Comparison of ENCODE assay signal across 1 cellular context in the genomic region with DNA sequence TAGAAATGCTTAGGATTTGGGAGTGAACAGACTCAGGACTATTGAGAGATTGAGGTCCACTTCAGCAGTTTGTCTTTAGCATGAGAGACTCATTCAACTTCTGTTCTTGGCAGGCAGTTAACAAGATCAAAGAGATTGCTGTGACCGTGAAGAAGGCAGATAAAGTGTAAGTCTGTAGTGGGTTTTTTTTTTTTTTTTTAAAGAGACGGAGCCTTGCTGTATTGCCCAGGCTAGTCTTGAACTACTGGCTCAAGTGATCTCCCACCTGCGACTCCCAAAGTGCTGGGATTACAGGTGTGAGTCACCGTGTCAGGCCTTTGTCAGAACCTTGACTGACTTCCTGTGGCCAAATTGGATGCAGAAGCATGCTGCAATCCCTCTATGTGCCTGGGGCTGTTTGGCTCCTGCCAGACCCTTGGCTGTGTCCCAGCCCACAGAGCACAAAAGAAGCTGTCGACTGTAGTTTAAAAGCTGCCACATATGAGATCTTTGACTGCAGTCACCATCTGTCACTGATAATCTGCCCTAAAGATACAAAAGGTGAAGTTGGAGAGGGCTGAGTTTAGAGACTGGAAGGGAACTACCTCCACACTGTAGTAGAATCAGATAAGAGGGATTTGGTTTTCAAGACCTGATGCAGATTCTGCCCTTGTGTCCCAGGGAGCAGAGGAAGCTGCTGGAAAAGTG.
TF ChIP-seq lines count a peak whose summit lies in the region.

No MANE protein-coding gene starts in this region.

TF ChIP-seq in SK-N-SH treated with all-trans-retinoic acid at 6 μM for 48 hours, 23 proteins besides CTCF, POLR2A, EP300 and RAD21:
- TF ChIP-seq, protein P1, sequence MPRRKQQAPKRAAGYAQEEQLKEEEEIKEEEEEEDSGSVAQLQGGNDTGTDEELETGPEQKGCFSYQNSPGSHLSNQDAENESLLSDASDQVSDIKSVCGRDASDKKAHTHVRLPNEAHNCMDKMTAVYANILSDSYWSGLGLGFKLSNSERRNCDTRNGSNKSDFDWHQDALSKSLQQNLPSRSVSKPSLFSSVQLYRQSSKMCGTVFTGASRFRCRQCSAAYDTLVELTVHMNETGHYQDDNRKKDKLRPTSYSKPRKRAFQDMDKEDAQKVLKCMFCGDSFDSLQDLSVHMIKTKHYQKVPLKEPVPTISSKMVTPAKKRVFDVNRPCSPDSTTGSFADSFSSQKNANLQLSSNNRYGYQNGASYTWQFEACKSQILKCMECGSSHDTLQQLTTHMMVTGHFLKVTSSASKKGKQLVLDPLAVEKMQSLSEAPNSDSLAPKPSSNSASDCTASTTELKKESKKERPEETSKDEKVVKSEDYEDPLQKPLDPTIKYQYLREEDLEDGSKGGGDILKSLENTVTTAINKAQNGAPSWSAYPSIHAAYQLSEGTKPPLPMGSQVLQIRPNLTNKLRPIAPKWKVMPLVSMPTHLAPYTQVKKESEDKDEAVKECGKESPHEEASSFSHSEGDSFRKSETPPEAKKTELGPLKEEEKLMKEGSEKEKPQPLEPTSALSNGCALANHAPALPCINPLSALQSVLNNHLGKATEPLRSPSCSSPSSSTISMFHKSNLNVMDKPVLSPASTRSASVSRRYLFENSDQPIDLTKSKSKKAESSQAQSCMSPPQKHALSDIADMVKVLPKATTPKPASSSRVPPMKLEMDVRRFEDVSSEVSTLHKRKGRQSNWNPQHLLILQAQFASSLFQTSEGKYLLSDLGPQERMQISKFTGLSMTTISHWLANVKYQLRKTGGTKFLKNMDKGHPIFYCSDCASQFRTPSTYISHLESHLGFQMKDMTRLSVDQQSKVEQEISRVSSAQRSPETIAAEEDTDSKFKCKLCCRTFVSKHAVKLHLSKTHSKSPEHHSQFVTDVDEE (CRISPR knock-in tag; IDR thresholded peaks at IDR 0.05) = peak; percentile 82
- TF ChIP-seq CSDC2 (CRISPR knock-in tag; IDR thresholded peaks at IDR 0.05) = no peak
- TF ChIP-seq TCF4 (CRISPR knock-in tag; IDR thresholded peaks at IDR 0.05; ENCODE audit: borderline replicate concordance) = 0 out of 2 replicates have a peak, but pooled peaks have one; percentile 60
